10 cellular contexts compared by ENCODE assay signal in genomic region chr19:1943661-1944087, GRCh38. TPM values are rescaled to one million over a fixed set of nuclear protein-coding genes. Genes with fewer than 3 reads are reported as not detected.
DNase-seq lines count a peak whose midpoint lies in the region; ATAC-seq and TF ChIP-seq lines count a peak whose summit lies in the region.
"Had no signal": no experiment of that assay in that cellular context is flagged by ENCODE, and none has a peak within 500 bp of the region (broad histone marks: within the 10 kb centered on the region; RNA-seq: fewer than 3 reads in every experiment).

No MANE protein-coding gene starts in this region.

- TF ChIP-seq CTCF in Panc1 (IDR thresholded peaks at IDR 0.05), result no peak
- TF ChIP-seq CTCF in dorsolateral prefrontal cortex (IDR thresholded peaks at IDR 0.05 in 54 of 56, conservative IDR thresholded peaks at IDR 0.05 in 2 of 56; ENCODE audit: low read depth in 1 of 56, partially characterized antibody in 56 of 56), result no peak

- CTCF ChIA-PET in Panc1 (lab: Charles Lee), result no interaction called here

- no peaks in the 10 kb centered on the region for H3K9me3 Mint-ChIP-seq in T-helper 2 cell treated with Interferon-gamma antibody and Interleukin-4, amounts not matched to agents 5 μg/mL and 100 μg/mL, for 36 hours

- H3K9ac ChIP-seq in skeletal muscle satellite cell (ENCODE audit: low read depth, low read length), result no peak overlapping the region

- peak overlapping the region; percentile 96 for H3K27ac Mint-ChIP-seq in T-helper 2 cell treated with Interferon-gamma antibody and Interleukin-4, amounts not matched to agents 5 μg/mL and 100 μg/mL, for 36 hours

- peaks cover 18% of the 10 kb centered on the region for H3K36me3 Mint-ChIP-seq in T-helper 2 cell treated with Interferon-gamma antibody and Interleukin-4, amounts not matched to agents 5 μg/mL and 100 μg/mL, for 36 hours (ENCODE audit: low read depth)

- peak overlapping the region; percentile 99 for H3K4me3 Mint-ChIP-seq in T-helper 2 cell treated with Interferon-gamma antibody and Interleukin-4, amounts not matched to agents 5 μg/mL and 100 μg/mL, for 36 hours

- no peak overlapping the region for H3K27ac ChIP-seq in Panc1 (ENCODE audit: low read length)
- H3K27ac ChIP-seq in dorsolateral prefrontal cortex, result peak overlapping the region in 32 of 59 donors; percentile 20 to 99 (median 65)

- POLR2A ChIA-PET in Panc1 (lab: Charles Lee), result no interaction called here

- H3K27me3 Mint-ChIP-seq in T-helper 2 cell treated with Interferon-gamma antibody and Interleukin-4, amounts not matched to agents 5 μg/mL and 100 μg/mL, for 36 hours (ENCODE audit: low read depth), result no peaks in the 10 kb centered on the region

- H3K4me2 ChIP-seq in skeletal muscle satellite cell (ENCODE audit: low read length), result peak overlapping the region; percentile 100

- H3K9me3 ChIP-seq in Panc1 (ENCODE audit: control insufficient read depth, insufficient read depth, low read depth, low read length), result no peaks in the 10 kb centered on the region
- H3K9me3 ChIP-seq in skeletal muscle satellite cell (replicated peaks; ENCODE audit: low read length), result no peaks in the 10 kb centered on the region

- in situ Hi-C loops in Panc1 (cut with HindIII; ENCODE audit: low pct_unique_long_range_greater_than_20kb, low sequenced_read_pairs), result no loop called here

- H3K27me3 ChIP-seq in Panc1 (ENCODE audit: control insufficient read depth, insufficient read depth, low read length) (no peaks in the 10 kb centered on the region), dorsolateral prefrontal cortex (no peaks in the 10 kb centered on the region), skeletal muscle satellite cell (ENCODE audit: control insufficient read depth, insufficient read depth, low read length) (no peaks in the 10 kb centered on the region)

- DNase-seq in T-helper 2 cell treated with Interferon-gamma antibody and Interleukin-4, amounts not matched to agents 5 μg/mL and 100 μg/mL, for 36 hours (ENCODE audit: low spot score), result no peak
- DNase-seq in T-helper 2 cell, result no peak
- no peak for DNase-seq in Panc1 (ENCODE audit: low read depth, low spot score)
- DNase-seq in dorsolateral prefrontal cortex, result no peak
- no peak for DNase-seq in NCI-H524 (lab: John Stamatoyannopoulos, UW)
- no peak for DNase-seq in DMS114 treated with DMSO at 0.1 percent for 48 hours (lab: John Stamatoyannopoulos, UW; ENCODE audit: unreplicated experiment)
- no peak for DNase-seq in MV-4-11 (lab: John Stamatoyannopoulos, UW)
- DNase-seq: activated CD4-positive, CD25-positive, alpha-beta regulatory T cell; NCI-H1048 had no signal

- H3K36me3 ChIP-seq in Panc1 (ENCODE audit: control insufficient read depth, insufficient read depth, low read length) (peaks cover 7% of the 10 kb centered on the region; the same call in 1 of the 2 replicates), skeletal muscle satellite cell (ENCODE audit: insufficient read depth, low read length) (no peaks in the 10 kb centered on the region)

- peaks cover 24% of the 10 kb centered on the region for H3K4me1 Mint-ChIP-seq in T-helper 2 cell treated with Interferon-gamma antibody and Interleukin-4, amounts not matched to agents 5 μg/mL and 100 μg/mL, for 36 hours (ENCODE audit: low read depth)

- H3K4me3 ChIP-seq in Panc1 (ENCODE audit: low read depth in 2 of 2, low read length in 2 of 2) (no peak overlapping the region), dorsolateral prefrontal cortex (peak overlapping the region in 25 of 59 donors; percentile 2 to 86 (median 73)), skeletal muscle satellite cell (ENCODE audit: low read length) (no peak overlapping the region)

- intact Hi-C loops in Panc1 (cut with micrococcal nuclease; ENCODE audit: unreplicated experiment) (no loop called here), dorsolateral prefrontal cortex (cut with DNase I) (no loop called here)

- ATAC-seq in Panc1, result no peak

- TSS peak; percentile 78 for BruUV-seq in Panc1 (replicated peaks; lab: Mats Ljungman, UMichigan)

- H3K4me1 ChIP-seq in Panc1 (ENCODE audit: control insufficient read depth, insufficient read depth, low read length) (peaks cover 15% of the 10 kb centered on the region), skeletal muscle satellite cell (ENCODE audit: control insufficient read depth, insufficient read depth, low read length) (peaks cover 32% of the 10 kb centered on the region)

RNA-seq across cellular contexts. Expression of gene CSNK1G2, which starts 2.7 kb away (rescaled TPM):
- total RNA-seq in Panc1 (2021; ENCODE audit: unreplicated experiment) (65.8 TPM), dorsolateral prefrontal cortex (10 to 100 TPM; 36.6 to 99.4 (median 58.0) TPM)
- 121 TPM for polyA plus RNA-seq in Panc1 (2012; ENCODE audit: insufficient read length)
- 55.3 and 64.9 TPM in 2 replicates for total RNA-seq in skeletal muscle satellite cell (2012; rRNA removed)

RNA-seq across cellular contexts. Expression of gene ADAT3, which starts 38.5 kb away (rescaled TPM):
- 8.9 TPM for total RNA-seq in Panc1 (2021; ENCODE audit: unreplicated experiment)
- 8.5 TPM for polyA plus RNA-seq in Panc1 (2012; ENCODE audit: insufficient read length)
- 10 to 100 TPM in 3 of 120 experiments, 1 to 10 TPM in 117; 2.5 to 11.7 (median 5.9) TPM for total RNA-seq in dorsolateral prefrontal cortex
- 3.3 and 3.5 TPM in 2 replicates for total RNA-seq in skeletal muscle satellite cell (2012; rRNA removed)

RNA-seq across cellular contexts. Expression of gene SCAMP4, which starts 38.5 kb away (rescaled TPM):
- total RNA-seq in Panc1 (2021; ENCODE audit: unreplicated experiment), result 98.4 TPM
- 94.3 TPM for polyA plus RNA-seq in Panc1 (2012; ENCODE audit: insufficient read length)
- total RNA-seq in dorsolateral prefrontal cortex, result 10 to 100 TPM; 39.8 to 90.1 (median 58.7) TPM
- 45.2 and 65.9 TPM in 2 replicates for total RNA-seq in skeletal muscle satellite cell (2012; rRNA removed)

RNA-seq across cellular contexts. Expression of gene ABHD17A, which starts 58.4 kb away (rescaled TPM):
- total RNA-seq in Panc1 (2021; ENCODE audit: unreplicated experiment), result 57.1 TPM
- 92.3 TPM for polyA plus RNA-seq in Panc1 (2012; ENCODE audit: insufficient read length)
- total RNA-seq in dorsolateral prefrontal cortex, result 100 to 1,000 TPM in 118 of 120 experiments, 10 to 100 TPM in 2; 93.9 to 197 (median 126) TPM
- total RNA-seq in skeletal muscle satellite cell (2012; rRNA removed), result 61.8 and 64.4 TPM in 2 replicates
